ENCODE assay signal across 14 cellular contexts in genomic region chr3:117322866-117323265, GRCh38.
DNase-seq lines count a peak whose midpoint lies in the region; ATAC-seq lines count a peak whose summit lies in the region.
"Had no signal": no experiment of that assay in that cellular context is flagged by ENCODE, and none has a peak within 500 bp of the region (broad histone marks: within the 10 kb centered on the region; RNA-seq: fewer than 3 reads in every experiment).

No MANE protein-coding gene starts in this region.

- CTCF ChIA-PET in activated CD8-positive, alpha-beta T cell treated with anti-CD3 and anti-CD28 coated beads, Interleukin-2, amount 10 ng/mL, durations not matched to agents 7 days and 5 days (lab: Charles Lee): no interaction called here

- H3K27me3 Mint-ChIP-seq in activated CD8-positive, alpha-beta T cell treated with anti-CD3 and anti-CD28 coated beads, Interleukin-2, amount 10 ng/mL, durations not matched to agents 7 days and 5 days (ENCODE audit: low read depth): no peaks in the 10 kb centered on the region
- H3K27me3 Mint-ChIP-seq: CD4-positive, CD25-positive, alpha-beta regulatory T cell had no signal

- no peaks in the 10 kb centered on the region for H3K27me3 ChIP-seq in adipocyte (replicated peaks; ENCODE audit: control insufficient read depth, insufficient read depth, low read length)
- H3K27me3 ChIP-seq: tibial nerve had no signal

- H3K27ac Mint-ChIP-seq in activated CD8-positive, alpha-beta T cell treated with anti-CD3 and anti-CD28 coated beads, Interleukin-2, amount 10 ng/mL, durations not matched to agents 7 days and 5 days: no peak overlapping the region
- H3K27ac Mint-ChIP-seq: CD4-positive, CD25-positive, alpha-beta regulatory T cell had no signal

- no peak overlapping the region for H3K9ac ChIP-seq in adipocyte (ENCODE audit: low read length)

- no peak overlapping the region for H3K4me3 Mint-ChIP-seq in activated CD8-positive, alpha-beta T cell treated with anti-CD3 and anti-CD28 coated beads, Interleukin-2, amount 10 ng/mL, durations not matched to agents 7 days and 5 days
- H3K4me3 Mint-ChIP-seq: CD4-positive, CD25-positive, alpha-beta regulatory T cell had no signal

- H3K4me3 ChIP-seq in adipocyte (ENCODE audit: low read length): no peak overlapping the region
- H3K4me3 ChIP-seq: tibial nerve had no signal

- ATAC-seq in GM18520 (IDR thresholded peaks at IDR 0.05; ENCODE audit: unreplicated experiment) (no peak), HG02970 (IDR thresholded peaks at IDR 0.05; ENCODE audit: low FRiP score, unreplicated experiment) (no peak)
- ATAC-seq in activated CD8-positive, alpha-beta T cell treated with anti-CD3 and anti-CD28 coated beads, Interleukin-2, amount 10 ng/mL, durations not matched to agents 7 days and 5 days: no peak
- ATAC-seq: Right ventricle myocardium inferior had no signal

- POLR2A ChIA-PET in activated CD8-positive, alpha-beta T cell treated with anti-CD3 and anti-CD28 coated beads, Interleukin-2, amount 10 ng/mL, durations not matched to agents 7 days and 5 days (lab: Charles Lee): no interaction called here

- no peaks in the 10 kb centered on the region for H3K36me3 ChIP-seq in adipocyte (ENCODE audit: control insufficient read depth, insufficient read depth, low read length, severe bottlenecking)
- H3K36me3 ChIP-seq: tibial nerve had no signal

- no peaks in the 10 kb centered on the region for H3K4me1 ChIP-seq in adipocyte (ENCODE audit: control insufficient read depth, insufficient read depth, low read length)
- H3K4me1 ChIP-seq: tibial nerve had no signal

- H3K9me3 ChIP-seq in adipocyte (ENCODE audit: control insufficient read depth, low read length): peaks cover 9% of the 10 kb centered on the region

- peaks cover 4% of the 10 kb centered on the region for H3K9me3 Mint-ChIP-seq in activated CD8-positive, alpha-beta T cell treated with anti-CD3 and anti-CD28 coated beads, Interleukin-2, amount 10 ng/mL, durations not matched to agents 7 days and 5 days (ENCODE audit: insufficient read depth)

- H3K36me3 Mint-ChIP-seq in activated CD8-positive, alpha-beta T cell treated with anti-CD3 and anti-CD28 coated beads, Interleukin-2, amount 10 ng/mL, durations not matched to agents 7 days and 5 days (ENCODE audit: low read depth): no peaks in the 10 kb centered on the region
- H3K36me3 Mint-ChIP-seq: CD4-positive, CD25-positive, alpha-beta regulatory T cell had no signal

- DNase-seq in COLO829 (ENCODE audit: low spot score): peak; percentile 6
- peak; percentile 27 for DNase-seq in HT1080 (ENCODE audit: low read depth)
- peak; percentile 47 for DNase-seq in adipocyte (ENCODE audit: low read depth)
- peak; percentile 39 for DNase-seq in kidney glomerular epithelial cell (lab: John Stamatoyannopoulos, UW)
- no peak for DNase-seq in NCI-H1930 (lab: John Stamatoyannopoulos, UW)
- DNase-seq in activated CD8-positive, alpha-beta T cell treated with anti-CD3 and anti-CD28 coated beads, Interleukin-2, amount 10 ng/mL, durations not matched to agents 7 days and 5 days: no peak
- DNase-seq: activated CD4-positive, CD25-positive, alpha-beta regulatory T cell; CD4-positive, CD25-positive, alpha-beta regulatory T cell; cerebellar nuclear complex; retina had no signal

- H3K4me1 Mint-ChIP-seq in activated CD8-positive, alpha-beta T cell treated with anti-CD3 and anti-CD28 coated beads, Interleukin-2, amount 10 ng/mL, durations not matched to agents 7 days and 5 days (ENCODE audit: low read depth): no peaks in the 10 kb centered on the region
- H3K4me1 Mint-ChIP-seq: CD4-positive, CD25-positive, alpha-beta regulatory T cell had no signal

Comparison
In these comparisons a context has a peak if more than half of its experiments do, and no peak if none do; other contexts are left out.
1. DNase-seq: peak in COLO829 (single experiment), HT1080 (single experiment), adipocyte (single experiment) and kidney glomerular epithelial cell (single experiment); none in NCI-H1930 (0 of 2) and activated CD8-positive, alpha-beta T cell treated with anti-CD3 and anti-CD28 coated beads, Interleukin-2, amount 10 ng/mL, durations not matched to agents 7 days and 5 days (single experiment).